8 cellular contexts compared by ENCODE assay signal in the genomic region with DNA sequence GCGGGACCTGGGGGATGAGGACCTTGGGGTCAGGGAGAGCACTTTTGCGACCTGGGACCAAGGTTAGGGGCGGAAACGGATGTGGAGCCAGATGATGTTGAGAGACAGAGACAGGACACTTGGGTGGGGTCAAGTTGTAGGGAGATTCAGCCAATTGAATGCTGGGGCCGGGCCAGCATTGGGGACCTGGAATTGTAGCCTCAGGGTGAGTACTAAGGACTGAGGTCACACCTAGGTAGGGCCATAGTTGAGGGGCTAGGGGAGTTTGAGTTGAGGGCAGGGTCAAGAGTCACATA. TPM values are rescaled to one million over a fixed set of nuclear protein-coding genes. Genes with fewer than 3 reads are reported as not detected.
DNase-seq lines count a peak whose midpoint lies in the region; ATAC-seq and TF ChIP-seq lines count a peak whose summit lies in the region.

No MANE protein-coding gene starts in this region.

- no peaks in the 10 kb centered on the region for H3K9me3 Mint-ChIP-seq in CD4-positive, CD25-positive, alpha-beta regulatory T cell
- no peaks in the 10 kb centered on the region for H3K9me3 Mint-ChIP-seq in neural progenitor cell

- peak overlapping the region; percentile 68 for H3K4me2 ChIP-seq in neural progenitor cell

- peak overlapping the region; percentile 69 to 93 (median 89) for H3K27ac Mint-ChIP-seq in CD4-positive, CD25-positive, alpha-beta regulatory T cell
- no peak overlapping the region for H3K27ac Mint-ChIP-seq in neural progenitor cell

- H3K4me1 ChIP-seq in CD4-positive, CD25-positive, alpha-beta regulatory T cell (ENCODE audit: control insufficient read depth, insufficient read depth, low read length, poor library complexity, severe bottlenecking): peaks cover 10% of the 10 kb centered on the region
- peaks cover 4% of the 10 kb centered on the region for H3K4me1 ChIP-seq in neural progenitor cell

- no peaks in the 10 kb centered on the region for H3K9me3 ChIP-seq in CD4-positive, CD25-positive, alpha-beta regulatory T cell (ENCODE audit: control insufficient read depth in 2 of 2, low read length in 2 of 2)
- H3K9me3 ChIP-seq in neural progenitor cell (ENCODE audit: low read depth): no peaks in the 10 kb centered on the region

- TF ChIP-seq POLR2A in NB4 (IDR thresholded peaks at IDR 0.05; ENCODE audit: extremely low read depth, insufficient read length): no peak

- no peak overlapping the region for H3K4me3 ChIP-seq in CD4-positive, CD25-positive, alpha-beta regulatory T cell (ENCODE audit: low read depth, low read length)
- peak overlapping the region; percentile 44 for H3K4me3 ChIP-seq in NB4 (ENCODE audit: low read depth, low read length)
- H3K4me3 ChIP-seq in dorsolateral prefrontal cortex: peak overlapping the region; percentile 10 to 99 (median 92)
- peak overlapping the region; percentile 86 for H3K4me3 ChIP-seq in neural progenitor cell

- peak overlapping the region; percentile 90 to 96 (median 94) for H3K4me3 Mint-ChIP-seq in CD4-positive, CD25-positive, alpha-beta regulatory T cell
- peak overlapping the region; percentile 90 for H3K4me3 Mint-ChIP-seq in neural progenitor cell

- peak overlapping the region; percentile 97 for H3K27ac ChIP-seq in CD4-positive, CD25-positive, alpha-beta regulatory T cell (ENCODE audit: insufficient read depth, low read length, poor library complexity, severe bottlenecking)
- H3K27ac ChIP-seq in dorsolateral prefrontal cortex: peak overlapping the region in 32 of 59 donors; percentile 12 to 100 (median 59)
- no peak overlapping the region for H3K27ac ChIP-seq in neural progenitor cell

- no peaks in the 10 kb centered on the region for H3K27me3 ChIP-seq in CD4-positive, CD25-positive, alpha-beta regulatory T cell (ENCODE audit: control insufficient read depth, insufficient read depth, low read length)
- H3K27me3 ChIP-seq in dorsolateral prefrontal cortex (no peaks in the 10 kb centered on the region), neural progenitor cell (no peaks in the 10 kb centered on the region)

- ATAC-seq in CD4-positive, CD25-positive, alpha-beta regulatory T cell (ENCODE audit: low read depth in 2 of 2): no peak
- ATAC-seq in HG03439 (IDR thresholded peaks at IDR 0.05; ENCODE audit: unreplicated experiment): no peak
- no peak for ATAC-seq in HG02763 (IDR thresholded peaks at IDR 0.05; ENCODE audit: unreplicated experiment)

- H3K36me3 ChIP-seq in CD4-positive, CD25-positive, alpha-beta regulatory T cell (ENCODE audit: control insufficient read depth, insufficient read depth, low read length): peaks cover 2% of the 10 kb centered on the region
- no peaks in the 10 kb centered on the region for H3K36me3 ChIP-seq in neural progenitor cell

- H3K36me3 Mint-ChIP-seq in CD4-positive, CD25-positive, alpha-beta regulatory T cell: peaks cover 10% of the 10 kb centered on the region
- H3K36me3 Mint-ChIP-seq in neural progenitor cell: peaks cover 13% of the 10 kb centered on the region

- peaks cover 7% of the 10 kb centered on the region for H4K20me1 ChIP-seq in neural progenitor cell (ENCODE audit: low read depth)

- intact Hi-C loops in dorsolateral prefrontal cortex (cut with DNase I): loop anchor here in 1 of 2 donors (2.0 kb wide), 1 partner anchor 51 kb away; a partner anchor contains a TSS

- H2AFZ ChIP-seq in neural progenitor cell (replicated peaks): no peak overlapping the region

- H3K4me1 Mint-ChIP-seq in CD4-positive, CD25-positive, alpha-beta regulatory T cell: peaks cover 5 to 25% (median 12%) of the 10 kb centered on the region in 4 donors
- peaks cover 9% of the 10 kb centered on the region for H3K4me1 Mint-ChIP-seq in neural progenitor cell

- TF ChIP-seq CTCF in NB4 (IDR thresholded peaks at IDR 0.05; ENCODE audit: low read depth, low read length) (no peak), dorsolateral prefrontal cortex (IDR thresholded peaks at IDR 0.05 in 54 of 56, conservative IDR thresholded peaks at IDR 0.05 in 2 of 56; ENCODE audit: low read depth in 1 of 56, partially characterized antibody in 56 of 56) (no peak), neural progenitor cell (IDR thresholded peaks at IDR 0.05) (no peak)

- H3F3A ChIP-seq in neural progenitor cell (ENCODE audit: low read depth): peaks cover 28% of the 10 kb centered on the region

- H3K27me3 Mint-ChIP-seq in CD4-positive, CD25-positive, alpha-beta regulatory T cell: no peaks in the 10 kb centered on the region
- peaks cover 17% of the 10 kb centered on the region for H3K27me3 Mint-ChIP-seq in neural progenitor cell (ENCODE audit: insufficient read depth, low read depth)

- no peak overlapping the region for H3K9ac ChIP-seq in neural progenitor cell

- H3K79me2 ChIP-seq in neural progenitor cell (ENCODE audit: low read depth): peaks cover 10% of the 10 kb centered on the region

- peak in 1 of 3 donors; percentile 10 for DNase-seq in CD4-positive, CD25-positive, alpha-beta regulatory T cell
- DNase-seq in NB4 (ENCODE audit: low read depth) (no peak), dorsolateral prefrontal cortex (no peak), neural progenitor cell (ENCODE audit: low spot score) (no peak), MV-4-11 (lab: John Stamatoyannopoulos, UW) (no peak)
- no peak for DNase-seq in activated effector memory CD4-positive, alpha-beta T cell treated with anti-CD3 and anti-CD28 coated beads, Interleukin-2, amount 50 U/mL, for 16 hours

RNA-seq across cellular contexts. Expression of a gene that starts 1.2 kb away (rescaled TPM):
- 47.4 TPM for total RNA-seq in CD4-positive, CD25-positive, alpha-beta regulatory T cell
- 100 to 1,000 TPM in 1 of 4 donors, 10 to 100 TPM in 3; 89.1 to 102 (median 94.4) TPM for polyA plus RNA-seq in CD4-positive, CD25-positive, alpha-beta regulatory T cell
- 10 to 100 TPM; 39.9 to 75.3 (median 52.4) TPM for total RNA-seq in dorsolateral prefrontal cortex
- 19.7 and 94.7 TPM in 2 replicates for total RNA-seq in neural progenitor cell (ENCODE audit: low replicate concordance)

RNA-seq across cellular contexts. Expression of a gene that starts 2.0 kb away (rescaled TPM):
- 1.0 TPM for total RNA-seq in CD4-positive, CD25-positive, alpha-beta regulatory T cell
- under 1 TPM; 0.41 to 0.90 (median 0.65) TPM for polyA plus RNA-seq in CD4-positive, CD25-positive, alpha-beta regulatory T cell
- total RNA-seq in dorsolateral prefrontal cortex: 1 to 10 TPM; 1.6 to 9.6 (median 3.6) TPM
- total RNA-seq in neural progenitor cell (ENCODE audit: low replicate concordance): 0.92 and 2.7 TPM in 2 replicates

RNA-seq across cellular contexts. Expression of a gene that starts 12.4 kb away (rescaled TPM):
- total RNA-seq in CD4-positive, CD25-positive, alpha-beta regulatory T cell: 75.1 TPM
- 100 to 1,000 TPM; 144 to 209 (median 189) TPM for polyA plus RNA-seq in CD4-positive, CD25-positive, alpha-beta regulatory T cell
- total RNA-seq in dorsolateral prefrontal cortex (10 to 100 TPM; 27.0 to 65.7 (median 45.9) TPM), neural progenitor cell (ENCODE audit: low replicate concordance) (28.0 and 73.6 TPM in 2 replicates)

RNA-seq across cellular contexts. Expression of a gene that starts 19.2 kb away (rescaled TPM):
- total RNA-seq in CD4-positive, CD25-positive, alpha-beta regulatory T cell: 53.4 TPM
- polyA plus RNA-seq in CD4-positive, CD25-positive, alpha-beta regulatory T cell: 10 to 100 TPM; 16.0 to 19.7 (median 17.5) TPM
- total RNA-seq in dorsolateral prefrontal cortex (10 to 100 TPM; 30.4 to 92.6 (median 66.4) TPM), neural progenitor cell (ENCODE audit: low replicate concordance) (36.9 and 46.9 TPM in 2 replicates)

RNA-seq across cellular contexts. Expression of a gene that starts 40.3 kb away (rescaled TPM):
- 0.54 TPM for total RNA-seq in CD4-positive, CD25-positive, alpha-beta regulatory T cell
- 1 to 10 TPM in 2 of 4 donors, under 1 TPM in 2; 0.57 to 3.4 (median 1.3) TPM for polyA plus RNA-seq in CD4-positive, CD25-positive, alpha-beta regulatory T cell
- under 1 TPM in 10 of 120 experiments, not detected in 110; 0.33 to 0.74 (median 0.37) TPM for total RNA-seq in dorsolateral prefrontal cortex
- not detected in 2 replicates for total RNA-seq in neural progenitor cell (ENCODE audit: low replicate concordance)
